ENCODE assay signal across 1 cellular context in genomic region chr15:74364936-74365618, GRCh38.
TF ChIP-seq lines count a peak whose summit lies in the region.

No MANE protein-coding gene starts in this region.

TF ChIP-seq in H1, 55 proteins besides CTCF, POLR2A, EP300 and RAD21 (continued from another document):
- TF ChIP-seq SRF (IDR thresholded peaks at IDR 0.05; ENCODE audit: low read depth, low read length) (no peak), RFX5 (IDR thresholded peaks at IDR 0.05; ENCODE audit: borderline replicate concordance, low read depth, low read length) (no peak), TAF7 (optimal IDR thresholded peaks at IDR 0.05; ENCODE audit: borderline replicate concordance, low read depth, low read length) (no peak), SP4 (IDR thresholded peaks at IDR 0.05; ENCODE audit: low read length) (no peak), CREB1 (IDR thresholded peaks at IDR 0.05) (no peak), BRCA1 (IDR thresholded peaks at IDR 0.05; ENCODE audit: low read depth, low read length) (no peak), JUND (IDR thresholded peaks at IDR 0.05; ENCODE audit: low read length) (no peak), TEAD4 (IDR thresholded peaks at IDR 0.05; ENCODE audit: low read depth, low read length) (no peak), EGR1 (IDR thresholded peaks at IDR 0.05; ENCODE audit: borderline replicate concordance, low read depth, low read length) (no peak), YY1 (IDR thresholded peaks at IDR 0.05; ENCODE audit: low read depth, low read length) (no peak), NANOG (IDR thresholded peaks at IDR 0.05; ENCODE audit: insufficient read depth, low read depth, low read length, poor library complexity, severe bottlenecking) (no peak), CHD2 (IDR thresholded peaks at IDR 0.05; ENCODE audit: low read length) (no peak), SIN3A (conservative IDR thresholded peaks at IDR 0.05 in 1 of 2, IDR thresholded peaks at IDR 0.05 in 1 of 2; ENCODE audit: low read depth in 1 of 2, low read length in 2 of 2) (no peak), BACH1 (IDR thresholded peaks at IDR 0.05; ENCODE audit: low read length) (no peak)
- TF ChIP-seq, protein P1, sequence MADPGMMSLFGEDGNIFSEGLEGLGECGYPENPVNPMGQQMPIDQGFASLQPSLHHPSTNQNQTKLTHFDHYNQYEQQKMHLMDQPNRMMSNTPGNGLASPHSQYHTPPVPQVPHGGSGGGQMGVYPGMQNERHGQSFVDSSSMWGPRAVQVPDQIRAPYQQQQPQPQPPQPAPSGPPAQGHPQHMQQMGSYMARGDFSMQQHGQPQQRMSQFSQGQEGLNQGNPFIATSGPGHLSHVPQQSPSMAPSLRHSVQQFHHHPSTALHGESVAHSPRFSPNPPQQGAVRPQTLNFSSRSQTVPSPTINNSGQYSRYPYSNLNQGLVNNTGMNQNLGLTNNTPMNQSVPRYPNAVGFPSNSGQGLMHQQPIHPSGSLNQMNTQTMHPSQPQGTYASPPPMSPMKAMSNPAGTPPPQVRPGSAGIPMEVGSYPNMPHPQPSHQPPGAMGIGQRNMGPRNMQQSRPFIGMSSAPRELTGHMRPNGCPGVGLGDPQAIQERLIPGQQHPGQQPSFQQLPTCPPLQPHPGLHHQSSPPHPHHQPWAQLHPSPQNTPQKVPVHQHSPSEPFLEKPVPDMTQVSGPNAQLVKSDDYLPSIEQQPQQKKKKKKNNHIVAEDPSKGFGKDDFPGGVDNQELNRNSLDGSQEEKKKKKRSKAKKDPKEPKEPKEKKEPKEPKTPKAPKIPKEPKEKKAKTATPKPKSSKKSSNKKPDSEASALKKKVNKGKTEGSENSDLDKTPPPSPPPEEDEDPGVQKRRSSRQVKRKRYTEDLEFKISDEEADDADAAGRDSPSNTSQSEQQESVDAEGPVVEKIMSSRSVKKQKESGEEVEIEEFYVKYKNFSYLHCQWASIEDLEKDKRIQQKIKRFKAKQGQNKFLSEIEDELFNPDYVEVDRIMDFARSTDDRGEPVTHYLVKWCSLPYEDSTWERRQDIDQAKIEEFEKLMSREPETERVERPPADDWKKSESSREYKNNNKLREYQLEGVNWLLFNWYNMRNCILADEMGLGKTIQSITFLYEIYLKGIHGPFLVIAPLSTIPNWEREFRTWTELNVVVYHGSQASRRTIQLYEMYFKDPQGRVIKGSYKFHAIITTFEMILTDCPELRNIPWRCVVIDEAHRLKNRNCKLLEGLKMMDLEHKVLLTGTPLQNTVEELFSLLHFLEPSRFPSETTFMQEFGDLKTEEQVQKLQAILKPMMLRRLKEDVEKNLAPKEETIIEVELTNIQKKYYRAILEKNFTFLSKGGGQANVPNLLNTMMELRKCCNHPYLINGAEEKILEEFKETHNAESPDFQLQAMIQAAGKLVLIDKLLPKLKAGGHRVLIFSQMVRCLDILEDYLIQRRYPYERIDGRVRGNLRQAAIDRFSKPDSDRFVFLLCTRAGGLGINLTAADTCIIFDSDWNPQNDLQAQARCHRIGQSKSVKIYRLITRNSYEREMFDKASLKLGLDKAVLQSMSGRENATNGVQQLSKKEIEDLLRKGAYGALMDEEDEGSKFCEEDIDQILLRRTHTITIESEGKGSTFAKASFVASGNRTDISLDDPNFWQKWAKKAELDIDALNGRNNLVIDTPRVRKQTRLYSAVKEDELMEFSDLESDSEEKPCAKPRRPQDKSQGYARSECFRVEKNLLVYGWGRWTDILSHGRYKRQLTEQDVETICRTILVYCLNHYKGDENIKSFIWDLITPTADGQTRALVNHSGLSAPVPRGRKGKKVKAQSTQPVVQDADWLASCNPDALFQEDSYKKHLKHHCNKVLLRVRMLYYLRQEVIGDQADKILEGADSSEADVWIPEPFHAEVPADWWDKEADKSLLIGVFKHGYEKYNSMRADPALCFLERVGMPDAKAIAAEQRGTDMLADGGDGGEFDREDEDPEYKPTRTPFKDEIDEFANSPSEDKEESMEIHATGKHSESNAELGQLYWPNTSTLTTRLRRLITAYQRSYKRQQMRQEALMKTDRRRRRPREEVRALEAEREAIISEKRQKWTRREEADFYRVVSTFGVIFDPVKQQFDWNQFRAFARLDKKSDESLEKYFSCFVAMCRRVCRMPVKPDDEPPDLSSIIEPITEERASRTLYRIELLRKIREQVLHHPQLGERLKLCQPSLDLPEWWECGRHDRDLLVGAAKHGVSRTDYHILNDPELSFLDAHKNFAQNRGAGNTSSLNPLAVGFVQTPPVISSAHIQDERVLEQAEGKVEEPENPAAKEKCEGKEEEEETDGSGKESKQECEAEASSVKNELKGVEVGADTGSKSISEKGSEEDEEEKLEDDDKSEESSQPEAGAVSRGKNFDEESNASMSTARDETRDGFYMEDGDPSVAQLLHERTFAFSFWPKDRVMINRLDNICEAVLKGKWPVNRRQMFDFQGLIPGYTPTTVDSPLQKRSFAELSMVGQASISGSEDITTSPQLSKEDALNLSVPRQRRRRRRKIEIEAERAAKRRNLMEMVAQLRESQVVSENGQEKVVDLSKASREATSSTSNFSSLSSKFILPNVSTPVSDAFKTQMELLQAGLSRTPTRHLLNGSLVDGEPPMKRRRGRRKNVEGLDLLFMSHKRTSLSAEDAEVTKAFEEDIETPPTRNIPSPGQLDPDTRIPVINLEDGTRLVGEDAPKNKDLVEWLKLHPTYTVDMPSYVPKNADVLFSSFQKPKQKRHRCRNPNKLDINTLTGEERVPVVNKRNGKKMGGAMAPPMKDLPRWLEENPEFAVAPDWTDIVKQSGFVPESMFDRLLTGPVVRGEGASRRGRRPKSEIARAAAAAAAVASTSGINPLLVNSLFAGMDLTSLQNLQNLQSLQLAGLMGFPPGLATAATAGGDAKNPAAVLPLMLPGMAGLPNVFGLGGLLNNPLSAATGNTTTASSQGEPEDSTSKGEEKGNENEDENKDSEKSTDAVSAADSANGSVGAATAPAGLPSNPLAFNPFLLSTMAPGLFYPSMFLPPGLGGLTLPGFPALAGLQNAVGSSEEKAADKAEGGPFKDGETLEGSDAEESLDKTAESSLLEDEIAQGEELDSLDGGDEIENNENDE (IDR thresholded peaks at IDR 0.05; ENCODE audit: insufficient replicate concordance, low read length): no peak
TF ChIP-seq in H1: peak in this region for 0.
